11 cellular contexts compared by ENCODE assay signal in genomic region chr10:68088744-68089143, GRCh38. TPM values are rescaled to one million over a fixed set of nuclear protein-coding genes. Genes with fewer than 3 reads are reported as not detected.
A peak's percentile ranks its signal among the peaks of the same experiment; 100 is the strongest.
DNase-seq lines count a peak whose midpoint lies in the region; ATAC-seq, FAIRE-seq and TF ChIP-seq lines count a peak whose summit lies in the region.
"Had no signal": no experiment of that assay in that cellular context is flagged by ENCODE, and none has a peak within 500 bp of the region (broad histone marks: within the 10 kb centered on the region; RNA-seq: fewer than 3 reads in every experiment).

No MANE protein-coding gene starts in this region.

- no peaks in the 10 kb centered on the region for H3K9me3 Mint-ChIP-seq in GM23338
- H3K9me3 Mint-ChIP-seq in effector memory CD8-positive, alpha-beta T cell = no peaks in the 10 kb centered on the region
- no peaks in the 10 kb centered on the region for H3K9me3 Mint-ChIP-seq in H9
- H3K9me3 Mint-ChIP-seq: endodermal cell had no signal

- no peaks in the 10 kb centered on the region for H3K79me1 ChIP-seq in H9 (ENCODE audit: insufficient read depth, low read depth, low read length, poor library complexity, severe bottlenecking)

- H3K4me1 ChIP-seq in GM23338 (ENCODE audit: insufficient read depth) (peaks cover 13% of the 10 kb centered on the region), H9 (ENCODE audit: insufficient read depth, low read length) (peaks cover 3% of the 10 kb centered on the region; the same call in 1 of the 2 replicates)

- H3K4me3 ChIP-seq in GM23338 (no peak overlapping the region), fibroblast of the aortic adventitia (ENCODE audit: low read depth, low read length) (no peak overlapping the region)

- H3K23me2 ChIP-seq in H9 (ENCODE audit: insufficient read length, low read depth, low read length, poor library complexity, severe bottlenecking) = no peaks in the 10 kb centered on the region

- no peak overlapping the region for H2BK120ac ChIP-seq in H9 (ENCODE audit: low read depth, low read length, poor library complexity, severe bottlenecking)

- no peak overlapping the region for H3K27ac ChIP-seq in GM23338 (ENCODE audit: low read depth)
- H3K27ac ChIP-seq in H9 (ENCODE audit: insufficient read length, low read depth, low read length) = no peak overlapping the region

- H3K18ac ChIP-seq in H9 (ENCODE audit: insufficient read length, low read depth, low read length) = no peak overlapping the region

- H3K4me1 Mint-ChIP-seq in GM23338 (peaks cover 18% of the 10 kb centered on the region), H9 (peaks cover 16 to 19% of the 10 kb centered on the region in 2 experiments)
- H3K4me1 Mint-ChIP-seq in effector memory CD8-positive, alpha-beta T cell (ENCODE audit: low read depth in 2 of 2) = peaks cover 2 to 7% of the 10 kb centered on the region in 2 donors

- no peaks in the 10 kb centered on the region for H3F3A ChIP-seq in GM23338 (replicated peaks; ENCODE audit: low read depth)

- ATAC-seq in GM18858 (IDR thresholded peaks at IDR 0.05; ENCODE audit: unreplicated experiment) = peak; percentile 44
- ATAC-seq in GM23338 = no peak
- no peak for ATAC-seq in effector memory CD8-positive, alpha-beta T cell (replicated peaks)

- H3K36me3 Mint-ChIP-seq in GM23338 (ENCODE audit: low read depth) = no peaks in the 10 kb centered on the region
- no peaks in the 10 kb centered on the region for H3K36me3 Mint-ChIP-seq in effector memory CD8-positive, alpha-beta T cell (ENCODE audit: insufficient read depth)
- H3K36me3 Mint-ChIP-seq in H9 (ENCODE audit: insufficient read depth in 1 of 3, low read depth in 3 of 3) = peaks cover 0 to 2% (median 0%) of the 10 kb centered on the region in 3 experiments; a peak in 1 of 7 replicates

- no peak overlapping the region for H4K91ac ChIP-seq in H9 (ENCODE audit: insufficient read length, low read depth, low read length)

- H3K27me3 ChIP-seq in GM23338 (ENCODE audit: insufficient read depth) (no peaks in the 10 kb centered on the region), H9 (ENCODE audit: insufficient read depth, low read length) (no peaks in the 10 kb centered on the region)

- no peak overlapping the region for H3K14ac ChIP-seq in H9 (ENCODE audit: insufficient read depth, low read length)

- no peak overlapping the region for H3T11ph ChIP-seq in H9 (ENCODE audit: low read length)

- H3K9me3 ChIP-seq in H9 (ENCODE audit: control insufficient read depth, low read depth, low read length) = no peaks in the 10 kb centered on the region

- no peak for FAIRE-seq in urothelium cell line (lab: Jason Lieb, UNC)

- H4K20me1 ChIP-seq in GM23338 (replicated peaks; ENCODE audit: insufficient read depth) (no peaks in the 10 kb centered on the region), H9 (ENCODE audit: control insufficient read depth, insufficient read depth, insufficient read length) (no peaks in the 10 kb centered on the region)

- H2BK5ac ChIP-seq in H9 (ENCODE audit: insufficient read length, low read length) = no peak overlapping the region

- no CpG with 5 or more reads among the region's 4 CpGs for WGBS in H9 (ENCODE audit: extremely low coverage, insufficient read length, low lambda C conversion rate)

- no peaks in the 10 kb centered on the region for H3K9me2 ChIP-seq in GM23338 (ENCODE audit: insufficient read depth)

- no peak overlapping the region for H2BK20ac ChIP-seq in H9 (ENCODE audit: low read depth, low read length, poor library complexity, severe bottlenecking)

- H2BK15ac ChIP-seq in H9 (ENCODE audit: low read depth, low read length) = no peak overlapping the region

- H3K36me3 ChIP-seq in GM23338 (ENCODE audit: insufficient read depth) = no peaks in the 10 kb centered on the region

- peak overlapping the region; percentile 60; the same call in 1 of the 2 replicates for H2AFZ ChIP-seq in GM23338
- H2AFZ ChIP-seq in H9 (ENCODE audit: low read length) = no peak overlapping the region

- no peak overlapping the region for H3K4ac ChIP-seq in H9 (ENCODE audit: low read depth, low read length)

- H3K23ac ChIP-seq in H9 (ENCODE audit: insufficient read length, low read depth, low read length) = no peak overlapping the region

- H3K56ac ChIP-seq in H9 (ENCODE audit: insufficient read length, low read depth, low read length) = no peak overlapping the region

- no peaks in the 10 kb centered on the region for H3K79me2 ChIP-seq in GM23338 (replicated peaks; ENCODE audit: insufficient read depth)
- no peaks in the 10 kb centered on the region for H3K79me2 ChIP-seq in H9 (ENCODE audit: insufficient read depth, low read length)

- no peak overlapping the region for H2BK12ac ChIP-seq in H9 (ENCODE audit: insufficient read length, low read depth, low read length)

- TF ChIP-seq CTCF in GM23338 (conservative IDR thresholded peaks at IDR 0.05; ENCODE audit: low read depth in 2 of 2) (no peak), fibroblast of the aortic adventitia (IDR thresholded peaks at IDR 0.05; ENCODE audit: insufficient read depth, low read length) (no peak), H9 (conservative IDR thresholded peaks at IDR 0.05) (no peak)

- H2AK5ac ChIP-seq in H9 (ENCODE audit: insufficient read length, low read length) = no peak overlapping the region

- peaks cover 2% of the 10 kb centered on the region for H3K27me3 Mint-ChIP-seq in GM23338 (ENCODE audit: insufficient read depth, low read depth, poor library complexity)
- no peaks in the 10 kb centered on the region for H3K27me3 Mint-ChIP-seq in effector memory CD8-positive, alpha-beta T cell
- H3K27me3 Mint-ChIP-seq in H9 (ENCODE audit: low read depth) = no peaks in the 10 kb centered on the region

- DNase-seq in GM23338 (ENCODE audit: low spot score) = no peak
- peak; percentile 29 for DNase-seq in OCI-M1 (lab: John Stamatoyannopoulos, UW)
- DNase-seq in fibroblast of the aortic adventitia (ENCODE audit: low read depth) = peak; percentile 30
- no peak for DNase-seq in effector memory CD8-positive, alpha-beta T cell
- DNase-seq in H9 = no peak
- DNase-seq in urothelium cell line (ENCODE audit: low spot score) = no peak
- DNase-seq: endodermal cell, GDM1, islet precursor cell, NCI-H510A had no signal

- H3K4me3 Mint-ChIP-seq in GM23338 (no peak overlapping the region), H9 (no peak overlapping the region)
- H3K4me3 Mint-ChIP-seq in effector memory CD8-positive, alpha-beta T cell = no peak overlapping the region
- H3K4me3 Mint-ChIP-seq: endodermal cell had no signal

- H4K8ac ChIP-seq in H9 (replicated peaks; ENCODE audit: insufficient read length, low read depth, low read length) = no peak overlapping the region

- H3K27ac Mint-ChIP-seq in GM23338 = no peak overlapping the region
- H3K27ac Mint-ChIP-seq in effector memory CD8-positive, alpha-beta T cell = no peak overlapping the region
- no peak overlapping the region; a peak in 2 of 7 replicates for H3K27ac Mint-ChIP-seq in H9
- H3K27ac Mint-ChIP-seq: endodermal cell had no signal

- H4K5ac ChIP-seq in H9 (ENCODE audit: insufficient read length, low read depth, low read length) = no peak overlapping the region

- H3K9ac ChIP-seq in H9 (ENCODE audit: extremely low read depth, insufficient read length, low read length) = no peak overlapping the region

- H3K4me2 ChIP-seq in GM23338 = no peak overlapping the region
- H3K4me2 ChIP-seq in H9 (ENCODE audit: insufficient read depth, insufficient read length, low read length) = no peak overlapping the region

TF ChIP-seq in GM23338, 12 proteins besides CTCF, POLR2A, EP300 and RAD21 (continues in another document):
- TF ChIP-seq EZH2 (IDR thresholded peaks at IDR 0.05; ENCODE audit: low read depth, unreplicated experiment) (no peak), JUNB (IDR thresholded peaks at IDR 0.05; ENCODE audit: unreplicated experiment) (no peak), NANOG (IDR thresholded peaks at IDR 0.05; ENCODE audit: borderline replicate concordance) (no peak), ETS1 (IDR thresholded peaks at IDR 0.05) (no peak), EZH2phosphoT487 (IDR thresholded peaks at IDR 0.05; ENCODE audit: unreplicated experiment) (no peak), STAT1 (IDR thresholded peaks at IDR 0.05; ENCODE audit: unreplicated experiment) (no peak), CREB1 (CRISPR knock-in tag; IDR thresholded peaks at IDR 0.05; ENCODE audit: low read depth) (no peak)

RNA-seq across cellular contexts. Expression of gene HERC4, which starts 13.7 kb away (rescaled TPM):
- 60.4 and 67.2 TPM in 2 replicates for total RNA-seq in GM23338 (2014; rRNA removed; shearing (Covaris generic))
- polyA plus RNA-seq in GM23338 (2016; fragmentation: Nextera tagmentation; extraction: Ambion mirVana) = 16.2 and 20.1 TPM in 2 replicates
- total RNA-seq in fibroblast of the aortic adventitia (ENCODE audit: low replicate concordance) (49.7 and 131 TPM in 2 replicates), H9 (2021) (24.5 and 28.3 TPM in 2 replicates)

RNA-seq across cellular contexts. Expression of gene MYPN, which starts 20.5 kb away (rescaled TPM):
- not detected in 2 replicates for total RNA-seq in GM23338 (2014; rRNA removed; shearing (Covaris generic))
- not detected in 2 replicates for polyA plus RNA-seq in GM23338 (2016; fragmentation: Nextera tagmentation; extraction: Ambion mirVana)
- total RNA-seq in fibroblast of the aortic adventitia (ENCODE audit: low replicate concordance) = 0.08 and 1.7 TPM in 2 replicates
- total RNA-seq in H9 (2021) = not detected in 2 replicates
- total RNA-seq: endodermal cell had no signal

Comparison
In these comparisons a context has a peak if more than half of its experiments do, and no peak if none do; other contexts are left out.
1. DNase-seq: peak in OCI-M1 (single experiment) and fibroblast of the aortic adventitia (single experiment); none in GM23338 (single experiment), effector memory CD8-positive, alpha-beta T cell (0 of 3), H9 (single experiment) and urothelium cell line (single experiment).